ENCODE assay signal across 6 cellular contexts in the genomic region with DNA sequence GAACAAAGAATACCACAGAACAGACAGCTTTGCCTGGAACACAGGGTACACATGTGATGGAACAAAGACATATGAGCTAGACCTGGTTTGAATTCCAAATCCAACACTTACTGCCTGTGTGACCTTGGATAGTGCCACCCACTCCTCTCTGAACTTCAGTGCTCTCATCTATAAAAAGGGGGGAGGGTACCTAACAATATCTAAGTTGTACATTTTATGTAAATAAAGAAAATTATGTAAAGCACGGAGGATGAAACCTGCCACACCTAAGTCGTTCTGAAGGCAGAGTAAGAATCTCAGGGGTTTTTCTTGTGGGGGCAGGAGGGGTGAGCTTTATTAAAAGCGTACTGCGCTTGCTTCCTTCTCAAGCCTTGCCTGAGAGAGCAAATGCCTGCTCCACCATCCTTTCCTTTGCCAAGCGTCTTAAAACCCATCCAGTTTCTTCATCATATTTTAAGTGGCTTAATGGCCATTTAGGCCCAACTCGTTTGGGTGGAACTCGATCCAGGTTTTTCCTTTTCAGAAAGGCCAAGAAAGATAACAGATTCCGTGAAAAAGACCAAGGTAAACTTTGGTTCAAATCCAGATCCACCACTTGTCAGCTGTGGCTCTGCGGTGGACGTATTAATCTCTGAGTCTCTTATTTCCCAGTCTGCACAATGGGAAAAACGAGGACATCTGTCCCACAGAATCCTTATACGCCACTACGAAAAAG. TPM values are rescaled to one million over a fixed set of nuclear protein-coding genes. Genes with fewer than 3 reads are reported as not detected.
DNase-seq lines count a peak whose midpoint lies in the region; ATAC-seq and TF ChIP-seq lines count a peak whose summit lies in the region.

No MANE protein-coding gene starts in this region.

- peaks cover 15% of the 10 kb centered on the region for H3K9me3 ChIP-seq in mesodermal cell (ENCODE audit: control insufficient read depth, low read length)

- peak overlapping the region; percentile 99 for H3K27ac Mint-ChIP-seq in activated naive CD4-positive, alpha-beta T cell treated with anti-CD3 and anti-CD28 coated beads, Interleukin-2, amount 50 U/mL, for 72 hours

- no peak for TF ChIP-seq CTCF in GM13977 (IDR thresholded peaks at IDR 0.05; ENCODE audit: extremely low read depth, insufficient read depth, missing control alignments)

- peaks cover 4% of the 10 kb centered on the region for H3K4me1 ChIP-seq in mesodermal cell (ENCODE audit: control insufficient read depth, insufficient read depth, low read length, poor library complexity, severe bottlenecking)

- 24 to 26% methylated on average over 7 to 11 of the region's 13 CpGs for WGBS in mesodermal cell (ENCODE audit: insufficient coverage in 2 of 2), 2 experiments

- H3K27ac ChIP-seq in mesodermal cell (ENCODE audit: low read depth, low read length, severe bottlenecking) = peak overlapping the region; percentile 87

- peaks cover 0 to 5% of the 10 kb centered on the region in 2 donors for H3K9me3 Mint-ChIP-seq in activated naive CD4-positive, alpha-beta T cell treated with anti-CD3 and anti-CD28 coated beads, Interleukin-2, amount 50 U/mL, for 72 hours

- peaks cover 55% of the 10 kb centered on the region for H3K36me3 ChIP-seq in mesodermal cell (ENCODE audit: control insufficient read depth, insufficient read depth, low read length)

- DNase-seq in GM13977 (ENCODE audit: low spot score) (peak; percentile 40), GM03348 (ENCODE audit: low spot score) (no peak)
- no peak for DNase-seq in activated naive CD4-positive, alpha-beta T cell treated with anti-CD3 and anti-CD28 coated beads, Interleukin-2, amount 50 U/mL, for 72 hours (ENCODE audit: low spot score in 2 of 2)

- ATAC-seq in activated naive CD4-positive, alpha-beta T cell treated with anti-CD3 and anti-CD28 coated beads, Interleukin-2, amount 50 U/mL, for 72 hours = no peak
- ATAC-seq in GM18502 (IDR thresholded peaks at IDR 0.05; ENCODE audit: poor library complexity, unreplicated experiment) = no peak
- no peak for ATAC-seq in HG03280 (IDR thresholded peaks at IDR 0.05; ENCODE audit: unreplicated experiment)

- H3K36me3 Mint-ChIP-seq in activated naive CD4-positive, alpha-beta T cell treated with anti-CD3 and anti-CD28 coated beads, Interleukin-2, amount 50 U/mL, for 72 hours = peaks cover 47 to 64% of the 10 kb centered on the region in 2 donors

- in situ Hi-C loops in GM13977 (cut with MboI; ENCODE audit: low pct_unique_long_range_greater_than_20kb, low sequenced_read_pairs, unreplicated experiment) = no loop called here

- H3K4me3 ChIP-seq in mesodermal cell (ENCODE audit: extremely low read depth, insufficient read depth, low read length, poor library complexity, severe bottlenecking) = peak overlapping the region; percentile 96

RNA-seq across cellular contexts. Expression of a gene that starts 1.0 kb away (rescaled TPM):
- total RNA-seq in activated naive CD4-positive, alpha-beta T cell treated with anti-CD3 and anti-CD28 coated beads, Interleukin-2, amount 50 U/mL, for 72 hours = 100 to 1,000 TPM; 182 to 210 TPM
- 136 TPM for polyA plus RNA-seq in mesodermal cell (2013, experiment 1 of 2)
- polyA plus RNA-seq in mesodermal cell (2013, experiment 2 of 2) = 124 TPM

RNA-seq across cellular contexts. Expression of a gene that starts 1.1 kb away (rescaled TPM):
- total RNA-seq in activated naive CD4-positive, alpha-beta T cell treated with anti-CD3 and anti-CD28 coated beads, Interleukin-2, amount 50 U/mL, for 72 hours = 10 to 100 TPM; 48.0 to 51.4 TPM
- 24.1 TPM for polyA plus RNA-seq in mesodermal cell (2013, experiment 1 of 2)
- 17.5 TPM for polyA plus RNA-seq in mesodermal cell (2013, experiment 2 of 2)

RNA-seq across cellular contexts. Expression of a gene that starts 30.5 kb away (rescaled TPM):
- 1 to 10 TPM; 2.5 to 3.0 TPM for total RNA-seq in activated naive CD4-positive, alpha-beta T cell treated with anti-CD3 and anti-CD28 coated beads, Interleukin-2, amount 50 U/mL, for 72 hours
- polyA plus RNA-seq in mesodermal cell (2013, experiment 1 of 2) = 3.6 TPM
- polyA plus RNA-seq in mesodermal cell (2013, experiment 2 of 2) = 3.4 TPM

RNA-seq across cellular contexts. Expression of a gene that starts 49.4 kb away (rescaled TPM):
- 10 to 100 TPM; 67.3 to 67.8 TPM for total RNA-seq in activated naive CD4-positive, alpha-beta T cell treated with anti-CD3 and anti-CD28 coated beads, Interleukin-2, amount 50 U/mL, for 72 hours
- polyA plus RNA-seq in mesodermal cell (2013, experiment 1 of 2) = 71.1 TPM
- 67.9 TPM for polyA plus RNA-seq in mesodermal cell (2013, experiment 2 of 2)

RNA-seq across cellular contexts. Expression of a gene that starts 53.9 kb away (rescaled TPM):
- total RNA-seq in activated naive CD4-positive, alpha-beta T cell treated with anti-CD3 and anti-CD28 coated beads, Interleukin-2, amount 50 U/mL, for 72 hours = 1 to 10 TPM; 1.2 to 2.3 TPM
- polyA plus RNA-seq in mesodermal cell (2013, experiment 1 of 2) = 2.7 TPM
- 2.4 TPM for polyA plus RNA-seq in mesodermal cell (2013, experiment 2 of 2)
